ENCODE assay signal across 25 cellular contexts in the genomic region with DNA sequence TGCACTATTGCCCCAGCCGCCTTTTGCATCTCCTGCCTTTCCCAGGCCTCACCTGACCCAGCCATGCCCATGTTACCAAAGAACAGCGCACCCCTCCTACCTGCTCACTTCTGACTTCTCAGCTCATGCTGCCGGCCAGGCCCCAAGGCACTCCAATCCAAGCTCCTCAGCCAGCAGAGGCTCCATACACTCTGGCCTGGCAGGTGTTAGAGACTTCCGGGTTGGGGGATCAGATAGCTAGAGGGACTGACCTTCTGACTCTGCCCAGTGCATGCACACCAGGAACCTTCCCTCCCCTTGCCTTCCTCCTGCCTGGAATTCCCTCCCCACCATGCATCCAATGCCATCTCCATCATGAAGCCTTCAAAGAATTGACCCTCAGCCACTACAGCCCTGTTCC.
"Had no signal": no experiment of that assay in that cellular context is flagged by ENCODE, and none has a peak within 500 bp of the region (broad histone marks: within the 10 kb centered on the region; RNA-seq: fewer than 3 reads in every experiment).

No MANE protein-coding gene starts in this region.

- H3K9ac ChIP-seq: neural progenitor cell had no signal

- H3K36me3 ChIP-seq: gastrocnemius medialis, heart left ventricle, left lung, neural progenitor cell, sigmoid colon, thoracic aorta, transverse colon, upper lobe of right lung, uterus had no signal

- FAIRE-seq: colon, kidney had no signal

- H3K4me3 ChIP-seq: gastrocnemius medialis, heart left ventricle, hepatocyte, left lung, neural progenitor cell, psoas muscle, sigmoid colon, thoracic aorta, transverse colon, upper lobe of right lung, uterus had no signal

- H3K79me2 ChIP-seq: hepatocyte had no signal

- H3K4me1 ChIP-seq: left lung, sigmoid colon, transverse colon, uterus had no signal

- DNase-seq: effector CD8-positive, alpha-beta T cell; endodermal cell; foreskin fibroblast; gastrocnemius medialis; left lung; mesenchymal stem cell; midbrain; naive thymus-derived CD4-positive, alpha-beta T cell; nucleus accumbens; sigmoid colon; stimulated activated CD4-positive, alpha-beta T cell treated with anti-CD3 and anti-CD28 coated beads, Interleukin-15, amount 100 ng/mL, for 24 hours; stimulated activated CD4-positive, alpha-beta T cell treated with anti-CD3 and anti-CD28 coated beads, Interleukin-2, amount 100 ng/mL, for 48 hours; stimulated activated naive B cell treated with anti-CD40 and anti-IgM and Interleukin-4, amounts not matched to agents 10 μg/mL and 1 μg/mL and 100 μg/mL, for 72 hours; transverse colon; upper lobe of right lung; uterus had no signal

- H3K9me3 ChIP-seq: gastrocnemius medialis, psoas muscle, sigmoid colon, thoracic aorta, transverse colon, upper lobe of right lung, uterus had no signal

- H3K27ac ChIP-seq: epithelial cell of prostate, gastrocnemius medialis, heart left ventricle, hepatocyte, left lung, neural progenitor cell, psoas muscle, sigmoid colon, thoracic aorta, transverse colon, upper lobe of right lung, uterus had no signal

- H3K27me3 ChIP-seq: gastrocnemius medialis, heart left ventricle, hepatocyte, left lung, sigmoid colon, transverse colon, upper lobe of right lung, uterus had no signal

- H2AFZ ChIP-seq: hepatocyte, neural progenitor cell had no signal

- H3K4me2 ChIP-seq: hepatocyte, neural progenitor cell had no signal

- ATAC-seq: esophagus mucosa; gastrocnemius medialis; heart left ventricle; left lung; naive thymus-derived CD4-positive, alpha-beta T cell; psoas muscle; stimulated activated naive B cell treated with anti-CD40 and anti-IgM and Interleukin-4, amounts not matched to agents 10 μg/mL and 1 μg/mL and 100 μg/mL, for 72 hours; upper lobe of right lung had no signal
